ENCODE assay signal across 7 cellular contexts in genomic region chr20:62066339-62066982, GRCh38. TPM values are rescaled to one million over a fixed set of nuclear protein-coding genes. Genes with fewer than 3 reads are reported as not detected.
A peak's percentile ranks its signal among the peaks of the same experiment; 100 is the strongest.
DNase-seq lines count a peak whose midpoint lies in the region; ATAC-seq and TF ChIP-seq lines count a peak whose summit lies in the region.

No MANE protein-coding gene starts in this region.

- CTCF ChIA-PET in activated B cell treated with CpG ODN at 0.5 μM for 24 hours (lab: Charles Lee), result interaction anchor here (1.1 to 1.6 kb wide), 3 partner anchors 40 to 56 kb away, joined by 3 to 5 read pairs (median 3); partner anchors contain the start of gene LSM14B

- peaks cover 3% of the 10 kb centered on the region for H3K27me3 Mint-ChIP-seq in activated B cell treated with CpG ODN at 0.5 μM for 24 hours

- H3K27ac Mint-ChIP-seq in activated B cell treated with CpG ODN at 0.5 μM for 24 hours, result peak overlapping the region; percentile 89

- TF ChIP-seq CTCF in GM13976 (IDR thresholded peaks at IDR 0.05; ENCODE audit: borderline replicate concordance, control extremely low read depth, extremely low read depth, insufficient read depth, missing control alignments) (no peak), activated B cell treated with CpG ODN at 0.5 μM for 24 hours (IDR thresholded peaks at IDR 0.05) (no peak)

- no peaks in the 10 kb centered on the region for H3K9me3 Mint-ChIP-seq in activated B cell treated with CpG ODN at 0.5 μM for 24 hours

- peak overlapping the region; percentile 88 for H3K4me3 Mint-ChIP-seq in activated B cell treated with CpG ODN at 0.5 μM for 24 hours

- DNase-seq in GM13976 (ENCODE audit: low spot score), result peak; percentile 77
- DNase-seq in NCI-H128 (lab: John Stamatoyannopoulos, UW; ENCODE audit: unreplicated experiment), result peak; percentile 63
- DNase-seq in activated B cell treated with CpG ODN at 0.5 μM for 24 hours, result peak; percentile 67
- DNase-seq in ecto neural progenitor cell (ENCODE audit: low spot score), result peak; percentile 86
- DNase-seq in lung microvascular endothelial cell (ENCODE audit: low read depth in 2 of 2), result peak; percentile 50 to 56
- DNase-seq in stimulated activated CD8-positive, alpha-beta memory T cell treated with anti-CD3 and anti-CD28 coated beads, Interleukin-4, amount 100 ng/mL, for 1 hour (ENCODE audit: low read depth in 2 of 2, low spot score in 1 of 2), result peak; percentile 18 to 32

- peaks cover 12% of the 10 kb centered on the region for H3K36me3 Mint-ChIP-seq in activated B cell treated with CpG ODN at 0.5 μM for 24 hours (ENCODE audit: low read depth)

- peak; percentile 40 for ATAC-seq in HG02642 (IDR thresholded peaks at IDR 0.05; ENCODE audit: poor library complexity, unreplicated experiment)
- peak; percentile 42 for ATAC-seq in activated B cell treated with CpG ODN at 0.5 μM for 24 hours (ENCODE audit: low read depth)

- in situ Hi-C loops in GM13976 (cut with MboI; ENCODE audit: low sequenced_read_pairs, unreplicated experiment), result no loop called here

- POLR2A ChIA-PET in activated B cell treated with CpG ODN at 0.5 μM for 24 hours (lab: Charles Lee), result interaction anchor here (0.5 to 2.3 kb wide), 15 partner anchors 12 to 944 kb away, joined by 3 to 40 read pairs (median 5); partner anchors contain the start of genes LSM14B, PSMA7, RPS21 and SS18L1

- peaks cover 44% of the 10 kb centered on the region for H3K4me1 Mint-ChIP-seq in activated B cell treated with CpG ODN at 0.5 μM for 24 hours

- intact Hi-C loops in activated B cell treated with CpG ODN at 0.5 μM for 24 hours (cut with micrococcal nuclease), result loop anchor here (1.0 to 5.0 kb wide), 4 partner anchors 54 to 236 kb away; partner anchors contain the start of genes ADRM1, LSM14B, PSMA7 and SS18L1

RNA-seq across cellular contexts. Expression of gene TAF4, which starts 0.8 kb away (rescaled TPM):
- total RNA-seq in activated B cell treated with CpG ODN at 0.5 μM for 24 hours (24.9 and 26.9 TPM in 2 replicates), lung microvascular endothelial cell (1.3 and 2.6 TPM in 2 replicates)

RNA-seq across cellular contexts. Expression of gene LSM14B, which starts 55.8 kb away (rescaled TPM):
- total RNA-seq in activated B cell treated with CpG ODN at 0.5 μM for 24 hours, result 35.4 and 36.4 TPM in 2 replicates
- total RNA-seq in lung microvascular endothelial cell, result 21.1 and 25.0 TPM in 2 replicates

Comparison
In these comparisons a context has a peak if more than half of its experiments do, and no peak if none do; other contexts are left out.
1. Peak in every context shown above with its lines: DNase-seq and ATAC-seq.
2. DNase-seq: peak in every context shown above with its lines; median percentile 86 in ecto neural progenitor cell; 77 in GM13976; 67 in activated B cell treated with CpG ODN at 0.5 μM for 24 hours; 63 in NCI-H128; 53 in lung microvascular endothelial cell; 25 in stimulated activated CD8-positive, alpha-beta memory T cell treated with anti-CD3 and anti-CD28 coated beads, Interleukin-4, amount 100 ng/mL, for 1 hour.